Comparison of ENCODE assay signal across 8 cellular contexts in the genomic region with DNA sequence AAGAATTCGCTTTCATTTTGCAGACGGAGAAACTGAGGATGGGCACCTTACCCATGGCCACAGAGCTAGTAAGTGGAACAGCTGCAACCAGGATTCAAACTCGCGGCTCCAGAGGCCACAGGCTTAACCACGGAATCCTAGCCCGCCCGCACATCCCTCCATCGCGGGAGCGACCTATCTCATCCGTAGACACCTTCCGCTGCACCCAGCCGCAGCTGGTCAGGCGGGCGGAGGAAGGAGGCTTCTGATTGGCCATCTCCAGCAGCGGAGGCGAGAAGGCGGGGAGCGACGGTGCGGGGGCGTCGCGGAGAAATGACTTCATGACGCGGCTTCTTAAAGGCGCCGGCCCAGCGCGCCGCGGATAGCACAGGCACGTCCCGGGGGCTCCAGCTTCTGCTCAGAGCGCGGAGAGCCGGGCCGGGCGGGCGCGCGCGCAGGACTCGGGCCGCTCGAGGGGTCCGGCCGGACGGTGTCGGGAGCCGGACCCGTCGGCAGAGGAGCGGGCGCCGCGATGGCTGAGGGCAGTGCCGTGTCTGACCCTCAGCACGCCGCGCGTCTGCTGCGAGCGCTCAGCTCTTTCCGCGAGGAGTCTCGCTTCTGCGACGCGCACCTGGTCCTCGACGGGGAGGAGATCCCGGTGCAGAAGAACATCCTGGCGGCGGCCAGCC. TPM values are rescaled to one million over a fixed set of nuclear protein-coding genes. Genes with fewer than 3 reads are reported as not detected.
DNase-seq lines count a peak whose midpoint lies in the region; ATAC-seq and TF ChIP-seq lines count a peak whose summit lies in the region.

A gene with protein sequence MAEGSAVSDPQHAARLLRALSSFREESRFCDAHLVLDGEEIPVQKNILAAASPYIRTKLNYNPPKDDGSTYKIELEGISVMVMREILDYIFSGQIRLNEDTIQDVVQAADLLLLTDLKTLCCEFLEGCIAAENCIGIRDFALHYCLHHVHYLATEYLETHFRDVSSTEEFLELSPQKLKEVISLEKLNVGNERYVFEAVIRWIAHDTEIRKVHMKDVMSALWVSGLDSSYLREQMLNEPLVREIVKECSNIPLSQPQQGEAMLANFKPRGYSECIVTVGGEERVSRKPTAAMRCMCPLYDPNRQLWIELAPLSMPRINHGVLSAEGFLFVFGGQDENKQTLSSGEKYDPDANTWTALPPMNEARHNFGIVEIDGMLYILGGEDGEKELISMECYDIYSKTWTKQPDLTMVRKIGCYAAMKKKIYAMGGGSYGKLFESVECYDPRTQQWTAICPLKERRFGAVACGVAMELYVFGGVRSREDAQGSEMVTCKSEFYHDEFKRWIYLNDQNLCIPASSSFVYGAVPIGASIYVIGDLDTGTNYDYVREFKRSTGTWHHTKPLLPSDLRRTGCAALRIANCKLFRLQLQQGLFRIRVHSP (plus strand): TSS at position 360 of the 668 bp plus-strand sequence. CDS start 152 bp downstream, at position 512.

- ATAC-seq in GM18499 (IDR thresholded peaks at IDR 0.05; ENCODE audit: insufficient read depth, unreplicated experiment) (peak; percentile 90), HG02938 (IDR thresholded peaks at IDR 0.05; ENCODE audit: unreplicated experiment) (peak; percentile 91), T-helper 17 cell (peak; percentile 97)

- H3K9me3 ChIP-seq in T-helper 17 cell (ENCODE audit: control insufficient read depth, low read length, poor library complexity, severe bottlenecking) (no peaks in the 10 kb centered on the region), left ventricle myocardium inferior (replicated peaks) (no peaks in the 10 kb centered on the region)

- H3K27ac ChIP-seq in angular gyrus (ENCODE audit: low read depth, low read length) = peak within 1 kb of the TSS; percentile 55
- peak within 1 kb of the TSS; percentile 95 for H3K27ac ChIP-seq in left ventricle myocardium inferior (replicated peaks)

- H3K27ac Mint-ChIP-seq in T-helper 17 cell (peak within 1 kb of the TSS; percentile 98), progenitor cell of endocrine pancreas (peak within 1 kb of the TSS; percentile 93)

- no peaks in the 10 kb centered on the region for H3K27me3 ChIP-seq in left ventricle myocardium inferior (ENCODE audit: low read depth)

- H3K27me3 Mint-ChIP-seq in T-helper 17 cell (no peaks in the 10 kb centered on the region), progenitor cell of endocrine pancreas (no peaks in the 10 kb centered on the region)

- intact Hi-C loops in left ventricle myocardium inferior (cut with micrococcal nuclease) = no loop called here

- peak within 1 kb of the TSS; percentile 93 for H3K4me3 ChIP-seq in left ventricle myocardium inferior

- H3K4me3 Mint-ChIP-seq in T-helper 17 cell (peak within 1 kb of the TSS; percentile 98), progenitor cell of endocrine pancreas (ENCODE audit: low read depth) (peak within 1 kb of the TSS; percentile 95)

- no peaks in the 10 kb centered on the region for H3K36me3 ChIP-seq in left ventricle myocardium inferior

- peaks cover 69% of the 10 kb centered on the region for H3K4me1 ChIP-seq in left ventricle myocardium inferior

- H3K36me3 Mint-ChIP-seq in T-helper 17 cell (ENCODE audit: low read depth) = no peaks in the 10 kb centered on the region
- no peaks in the 10 kb centered on the region for H3K36me3 Mint-ChIP-seq in progenitor cell of endocrine pancreas (ENCODE audit: insufficient read depth)

- no peaks in the 10 kb centered on the region for H3K9me3 Mint-ChIP-seq in progenitor cell of endocrine pancreas (ENCODE audit: low read depth)

- peaks cover 36% of the 10 kb centered on the region for H3K4me1 Mint-ChIP-seq in T-helper 17 cell
- H3K4me1 Mint-ChIP-seq in progenitor cell of endocrine pancreas (ENCODE audit: low read depth) = peaks cover 20% of the 10 kb centered on the region

- TF ChIP-seq CTCF in left ventricle myocardium inferior (IDR thresholded peaks at IDR 0.05; ENCODE audit: borderline replicate concordance) (no peak), progenitor cell of endocrine pancreas (IDR thresholded peaks at IDR 0.05; ENCODE audit: unreplicated experiment) (no peak)

- DNase-seq in NCI-H1694 treated with DMSO at 0.1 percent for 48 hours (lab: John Stamatoyannopoulos, UW) (peak; percentile 88), T-helper 17 cell (peak; percentile 85 to 89 (median 86)), left ventricle myocardium inferior (peak; percentile 96), progenitor cell of endocrine pancreas (ENCODE audit: low spot score, unreplicated experiment) (peak; percentile 86), ureter (ENCODE audit: low spot score) (peak; percentile 97)

RNA-seq across cellular contexts. Expression of the gene that starts here (rescaled TPM):
- 1 to 10 TPM; 5.8 to 8.0 TPM for total RNA-seq in T-helper 17 cell
- 9.0 TPM for total RNA-seq in left ventricle myocardium inferior
- 14.0 and 14.9 TPM in 2 replicates for total RNA-seq in progenitor cell of endocrine pancreas
- 16.9 TPM for total RNA-seq in ureter

Comparison
In these comparisons a context has a peak if more than half of its experiments do, and no peak if none do; other contexts are left out.
1. Peak in every context shown above with its lines: DNase-seq, ATAC-seq, H3K4me3 ChIP-seq and H3K27ac ChIP-seq.